1 cellular context compared by ENCODE assay signal in the genomic region with DNA sequence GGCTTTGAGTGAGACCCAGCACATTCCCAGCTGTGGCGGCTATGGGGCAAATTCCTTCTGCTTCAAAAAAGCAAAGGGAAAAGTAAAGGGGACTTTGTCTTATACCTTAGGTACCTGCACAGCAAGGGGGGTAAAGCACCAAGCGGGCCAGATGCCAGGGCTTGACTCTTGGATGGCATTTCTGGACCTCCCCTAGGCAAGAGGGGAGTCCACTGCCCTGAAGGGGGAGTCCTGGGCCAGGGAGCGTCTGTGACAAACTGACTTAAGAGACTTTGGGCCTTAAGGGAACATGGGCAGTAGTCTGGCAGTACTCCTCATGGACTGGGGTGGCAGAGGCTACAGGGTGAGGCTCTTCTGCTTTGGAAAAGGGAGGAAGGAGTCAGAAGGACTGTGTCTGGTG.
TF ChIP-seq lines count a peak whose summit lies in the region.

No MANE protein-coding gene starts in this region.

TF ChIP-seq in H1, 55 proteins besides CTCF, POLR2A, EP300 and RAD21:
- TF ChIP-seq EZH2 (IDR thresholded peaks at IDR 0.05; ENCODE audit: low read depth, low read length, severe bottlenecking) (no peak), BACH1 (IDR thresholded peaks at IDR 0.05; ENCODE audit: low read length) (no peak), GTF2F1 (IDR thresholded peaks at IDR 0.05; ENCODE audit: borderline replicate concordance, low read depth, low read length) (no peak), KDM5A (IDR thresholded peaks at IDR 0.05; ENCODE audit: low read length) (no peak), TAF1 (IDR thresholded peaks at IDR 0.05; ENCODE audit: low read depth, low read length) (no peak), YY1 (IDR thresholded peaks at IDR 0.05; ENCODE audit: low read depth, low read length) (no peak), KDM4A (IDR thresholded peaks at IDR 0.05; ENCODE audit: low read depth, low read length, severe bottlenecking) (no peak), SP1 (IDR thresholded peaks at IDR 0.05; ENCODE audit: low read depth, low read length) (no peak), BRCA1 (IDR thresholded peaks at IDR 0.05; ENCODE audit: low read depth, low read length) (no peak), CHD1 (IDR thresholded peaks at IDR 0.05; ENCODE audit: low read depth, low read length) (no peak), CBX8 (IDR thresholded peaks at IDR 0.05; ENCODE audit: borderline replicate concordance, low read depth, low read length) (no peak)
